ENCODE assay signal across 31 cellular contexts in genomic region chr22:28948404-28948803, GRCh38.
"Had no signal": no experiment of that assay in that cellular context is flagged by ENCODE, and none has a peak within 500 bp of the region (broad histone marks: within the 10 kb centered on the region; RNA-seq: fewer than 3 reads in every experiment).

No MANE protein-coding gene starts in this region.

- H3K9me3 ChIP-seq: colonic mucosa had no signal

- ATAC-seq: activated CD4-positive, CD25-positive, alpha-beta regulatory T cell treated with anti-CD3 and anti-CD28 coated beads, Interleukin-2, amount 50 U/mL, for 24 hours; effector memory CD8-positive, alpha-beta T cell; gastroesophageal sphincter; right cardiac atrium had no signal

- H3K4me1 Mint-ChIP-seq: activated naive CD4-positive, alpha-beta T cell treated with anti-CD3 and anti-CD28 coated beads, Interleukin-2, amount 10 ng/mL, durations not matched to agents 7 days and 5 days; activated naive CD8-positive, alpha-beta T cell treated with anti-CD3 and anti-CD28 coated beads, Interleukin-2, amount 10 ng/mL, durations not matched to agents 7 days and 5 days had no signal

- H3K4me2 ChIP-seq: hepatocyte had no signal

- FAIRE-seq: TTC549 had no signal

- H3K36me3 ChIP-seq: ascending aorta, cardiac muscle cell, colonic mucosa, gastroesophageal sphincter, tibial nerve had no signal

- H3K4me1 ChIP-seq: colonic mucosa had no signal

- H3K27me3 Mint-ChIP-seq: brain had no signal

- H3K4me3 ChIP-seq: ascending aorta, cardiac muscle cell, colonic mucosa, gastroesophageal sphincter, hepatocyte, lung, tibial nerve had no signal

- H3K27me3 ChIP-seq: ascending aorta, cardiac muscle cell, colonic mucosa, gastroesophageal sphincter, hepatocyte, tibial nerve had no signal

- H3K9ac ChIP-seq: parathyroid adenoma had no signal

- DNase-seq: activated CD4-positive, alpha-beta T cell treated with anti-CD3 and anti-CD28 coated beads for 48 hours; activated CD4-positive, alpha-beta T cell treated with anti-CD3 and anti-CD28 coated beads, Interleukin-2, amount 50 U/mL, for 48 hours; activated CD8-positive, alpha-beta memory T cell treated with anti-CD3 and anti-CD28 coated beads, Interleukin-2, amount 50 U/mL, for 4 hours; activated gamma-delta T cell; activated naive CD4-positive, alpha-beta T cell treated with anti-CD3 and anti-CD28 coated beads, Interleukin-2, amount 10 ng/mL, durations not matched to agents 7 days and 5 days; activated naive CD8-positive, alpha-beta T cell treated with anti-CD3 and anti-CD28 coated beads, Interleukin-2, amount 10 ng/mL, durations not matched to agents 7 days and 5 days; activated T-cell treated with anti-CD3 and anti-CD28 coated beads, Interleukin-2, amount 50 U/mL, for 24 hours; cerebellar nuclear complex; colonic mucosa; effector memory CD8-positive, alpha-beta T cell; erythroblast; islet precursor cell; mesendoderm; naive B cell; nephron progenitor cell; right cardiac atrium; stimulated activated CD4-positive, alpha-beta T cell treated with anti-CD3 and anti-CD28 coated beads, Interleukin-2, amount 100 ng/mL, for 48 hours; stimulated activated naive CD4-positive, alpha-beta T cell treated with Interleukin-2 at 50 U/mL for 16 hours; T-helper 9 cell had no signal

- H3K79me2 ChIP-seq: parathyroid adenoma had no signal

- H3K27ac Mint-ChIP-seq: activated naive CD4-positive, alpha-beta T cell treated with anti-CD3 and anti-CD28 coated beads, Interleukin-2, amount 10 ng/mL, durations not matched to agents 7 days and 5 days; activated naive CD8-positive, alpha-beta T cell treated with anti-CD3 and anti-CD28 coated beads, Interleukin-2, amount 10 ng/mL, durations not matched to agents 7 days and 5 days; activated T-cell treated with anti-CD3 and anti-CD28 coated beads, Interleukin-2, amount 50 U/mL, for 24 hours; effector memory CD8-positive, alpha-beta T cell; naive B cell; nephron progenitor cell; T-helper 1 cell treated with Interleukin-12 subunit alpha and Interleukin-12 subunit beta and Interleukin-4 antibody, amounts not matched to agents 30 μg/mL and 1 μg/mL, for 36 hours had no signal

- H3K4me3 Mint-ChIP-seq: activated naive CD4-positive, alpha-beta T cell treated with anti-CD3 and anti-CD28 coated beads, Interleukin-2, amount 10 ng/mL, durations not matched to agents 7 days and 5 days; activated naive CD8-positive, alpha-beta T cell treated with anti-CD3 and anti-CD28 coated beads, Interleukin-2, amount 10 ng/mL, durations not matched to agents 7 days and 5 days; activated T-cell treated with anti-CD3 and anti-CD28 coated beads, Interleukin-2, amount 50 U/mL, for 24 hours; brain; effector memory CD8-positive, alpha-beta T cell; naive B cell; nephron progenitor cell; T-helper 1 cell treated with Interleukin-12 subunit alpha and Interleukin-12 subunit beta and Interleukin-4 antibody, amounts not matched to agents 30 μg/mL and 1 μg/mL, for 36 hours had no signal

- H2AFZ ChIP-seq: hepatocyte, parathyroid adenoma had no signal

- H3K27ac ChIP-seq: ascending aorta, cardiac muscle cell, colonic mucosa, gastroesophageal sphincter, hepatocyte, parathyroid adenoma, tibial nerve, VCaP had no signal
